Comparison of ENCODE assay signal across 21 cellular contexts in genomic region chr19:47494211-47494547, GRCh38. TPM values are rescaled to one million over a fixed set of nuclear protein-coding genes. Genes with fewer than 3 reads are reported as not detected.
"Had no signal": no experiment of that assay in that cellular context is flagged by ENCODE, and none has a peak within 500 bp of the region (broad histone marks: within the 10 kb centered on the region; RNA-seq: fewer than 3 reads in every experiment).

No MANE protein-coding gene starts in this region.

- H3K9me3 ChIP-seq: mucosa of descending colon, psoas muscle, right lobe of liver, stomach had no signal

- H3K27me3 Mint-ChIP-seq: activated B cell treated with CpG ODN at 0.5 μM for 24 hours; activated CD8-positive, alpha-beta T cell treated with anti-CD3 and anti-CD28 coated beads for 36 hours; activated T-helper 17 cell treated with anti-CD3 and anti-CD28 coated beads, Interleukin-2, amount 50 U/mL, for 72 hours; brain; naive thymus-derived CD8-positive, alpha-beta T cell had no signal

- DNase-seq: activated B cell treated with CpG ODN at 0.5 μM for 24 hours; activated CD4-positive, alpha-beta T cell treated with anti-CD3 and anti-CD28 coated beads for 48 hours; activated CD8-positive, alpha-beta T cell treated with anti-CD3 and anti-CD28 coated beads for 36 hours; activated naive CD4-positive, alpha-beta T cell; activated T-cell treated with anti-CD3 and anti-CD28 coated beads, Interleukin-2, amount 50 U/mL, for 1 hour; central memory CD4-positive, alpha-beta T cell; cortex of kidney; effector CD4-positive, alpha-beta T cell; kidney glomerular epithelial cell; mesenchymal stem cell; naive thymus-derived CD8-positive, alpha-beta T cell; right lobe of liver; stimulated activated CD4-positive, alpha-beta T cell treated with anti-CD3 and anti-CD28 coated beads, Interleukin-4, amount 100 ng/mL, for 1 hour; stomach; trophoblast cell had no signal

- H3K9me3 Mint-ChIP-seq: activated B cell treated with CpG ODN at 0.5 μM for 24 hours; activated CD8-positive, alpha-beta T cell treated with anti-CD3 and anti-CD28 coated beads for 36 hours; activated T-helper 17 cell treated with anti-CD3 and anti-CD28 coated beads, Interleukin-2, amount 50 U/mL, for 72 hours; brain; naive thymus-derived CD8-positive, alpha-beta T cell had no signal

- H3K4me2 ChIP-seq: smooth muscle cell had no signal

- H3K27ac Mint-ChIP-seq: activated B cell treated with CpG ODN at 0.5 μM for 24 hours; activated CD8-positive, alpha-beta T cell treated with anti-CD3 and anti-CD28 coated beads for 36 hours had no signal

- H3K4me1 ChIP-seq: right lobe of liver had no signal

- H3K4me1 Mint-ChIP-seq: activated B cell treated with CpG ODN at 0.5 μM for 24 hours had no signal

- ATAC-seq: activated CD8-positive, alpha-beta T cell treated with anti-CD3 and anti-CD28 coated beads for 36 hours; activated T-helper 17 cell treated with anti-CD3 and anti-CD28 coated beads, Interleukin-2, amount 50 U/mL, for 72 hours; naive thymus-derived CD8-positive, alpha-beta T cell; psoas muscle; right lobe of liver had no signal

- H3K4me3 ChIP-seq: mucosa of descending colon, psoas muscle, right lobe of liver, smooth muscle cell, stomach had no signal

- H3K4me3 Mint-ChIP-seq: activated B cell treated with CpG ODN at 0.5 μM for 24 hours; activated CD8-positive, alpha-beta T cell treated with anti-CD3 and anti-CD28 coated beads for 36 hours; activated T-helper 17 cell treated with anti-CD3 and anti-CD28 coated beads, Interleukin-2, amount 50 U/mL, for 72 hours had no signal

- H3K27ac ChIP-seq: psoas muscle, right lobe of liver, stomach had no signal

- H3K27me3 ChIP-seq: right lobe of liver, stomach had no signal

RNA-seq across cellular contexts. Expression of gene SLC8A2, which starts 22.5 kb away (rescaled TPM):
- total RNA-seq: activated B cell treated with CpG ODN at 0.5 μM for 24 hours, osteocyte had no signal
